Comparison of ENCODE assay signal across 23 cellular contexts in the genomic region with DNA sequence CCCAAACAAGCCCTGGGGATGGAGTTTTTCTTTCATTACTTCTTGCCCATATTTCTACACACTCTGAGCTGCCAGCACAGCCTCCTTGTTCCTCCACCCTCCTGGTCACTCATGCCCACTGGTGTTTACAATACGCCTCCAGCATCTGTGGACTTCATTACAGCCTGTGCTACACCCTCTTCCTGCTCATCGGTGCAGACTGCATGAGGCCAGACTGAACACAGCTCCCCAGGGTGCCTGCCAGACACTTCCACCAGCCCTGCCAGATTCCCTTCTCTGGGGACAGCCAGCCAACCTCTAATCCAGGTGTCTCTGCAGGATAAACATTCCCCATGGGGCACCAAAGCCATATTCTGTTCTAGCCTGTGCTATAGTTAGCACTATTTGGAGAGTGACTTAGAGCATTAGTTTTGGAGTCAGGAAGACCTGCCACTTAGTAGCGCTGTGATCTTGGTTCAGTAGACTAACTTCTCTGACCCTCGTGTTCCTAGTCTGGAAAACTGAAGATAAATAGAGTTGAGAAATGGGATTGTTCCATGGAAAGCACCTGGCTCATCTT.
DNase-seq lines count a peak whose midpoint lies in the region; ATAC-seq and TF ChIP-seq lines count a peak whose summit lies in the region.
"Had no signal": no experiment of that assay in that cellular context is flagged by ENCODE, and none has a peak within 500 bp of the region (broad histone marks: within the 10 kb centered on the region; RNA-seq: fewer than 3 reads in every experiment).

No MANE protein-coding gene starts in this region.

- no peak overlapping the region for H3K4me3 ChIP-seq in upper lobe of right lung
- H3K4me3 ChIP-seq: body of pancreas, esophagus muscularis mucosa, GM23248, stomach, transverse colon had no signal

- H3K36me3 ChIP-seq in upper lobe of right lung = no peaks in the 10 kb centered on the region
- H3K36me3 ChIP-seq: esophagus muscularis mucosa, neutrophil, stomach, transverse colon had no signal

- intact Hi-C loops in upper lobe of right lung (cut with DNase I) = no loop called here

- no peaks in the 10 kb centered on the region for H3K27me3 ChIP-seq in upper lobe of right lung
- H3K27me3 ChIP-seq: body of pancreas, esophagus muscularis mucosa, neutrophil, stomach, transverse colon had no signal

- ATAC-seq in upper lobe of right lung = peak; percentile 56
- ATAC-seq in GM19324 (IDR thresholded peaks at IDR 0.05; ENCODE audit: low FRiP score, unreplicated experiment) = no peak
- ATAC-seq: activated CD8-positive, alpha-beta T cell treated with anti-CD3 and anti-CD28 coated beads for 36 hours; activated naive CD8-positive, alpha-beta T cell treated with anti-CD3 and anti-CD28 coated beads, Interleukin-2, amount 50 U/mL, for 24 hours; body of pancreas; SK-N-SH treated with all-trans-retinoic acid at 6 μM for 48 hours had no signal

- peak; percentile 39 for DNase-seq in NCI-H82 (lab: John Stamatoyannopoulos, UW)
- no peak for DNase-seq in NCI-H82 treated with DMSO at 0.1 percent for 48 hours (lab: John Stamatoyannopoulos, UW; ENCODE audit: unreplicated experiment)
- peak; percentile 63 for DNase-seq in NCI-H146 (lab: John Stamatoyannopoulos, UW)
- peak; percentile 24 for DNase-seq in fibroblast of gingiva (ENCODE audit: low read depth)
- DNase-seq in upper lobe of right lung = no peak
- DNase-seq in SW 1271 (lab: John Stamatoyannopoulos, UW) = no peak
- DNase-seq in NK-92 (lab: John Stamatoyannopoulos, UW; ENCODE audit: unreplicated experiment) = no peak
- DNase-seq: activated CD8-positive, alpha-beta T cell treated with anti-CD3 and anti-CD28 coated beads for 36 hours; activated gamma-delta T cell; activated naive CD8-positive, alpha-beta T cell treated with anti-CD3 and anti-CD28 coated beads, Interleukin-2, amount 50 U/mL, for 24 hours; activated T-cell treated with anti-CD3 and anti-CD28 coated beads for 4 hours; body of pancreas; effector memory CD4-positive, alpha-beta T cell; GM23248; NCI-H226; retina; RPMI8226; stomach; transverse colon had no signal

- no peak overlapping the region for H3K27ac ChIP-seq in upper lobe of right lung
- H3K27ac ChIP-seq: body of pancreas, esophagus muscularis mucosa, GM23248, neutrophil, stomach, transverse colon had no signal

- no peaks in the 10 kb centered on the region for H3K9me3 ChIP-seq in upper lobe of right lung
- H3K9me3 ChIP-seq: body of pancreas, esophagus muscularis mucosa, neutrophil, stomach, transverse colon had no signal

- H3K4me1 ChIP-seq in upper lobe of right lung = no peaks in the 10 kb centered on the region
- H3K4me1 ChIP-seq: body of pancreas, transverse colon had no signal

- no peak for TF ChIP-seq CTCF in upper lobe of right lung (IDR thresholded peaks at IDR 0.05)

Comparison
In these comparisons a context has a peak if more than half of its experiments do, and no peak if none do; other contexts are left out.
1. DNase-seq: peak in NCI-H82 (single experiment), NCI-H146 (single experiment) and fibroblast of gingiva (single experiment); none in NCI-H82 treated with DMSO at 0.1 percent for 48 hours (single experiment), upper lobe of right lung (single experiment), SW 1271 (0 of 2) and NK-92 (single experiment).